Comparison of ENCODE assay signal across 11 cellular contexts in the genomic region with DNA sequence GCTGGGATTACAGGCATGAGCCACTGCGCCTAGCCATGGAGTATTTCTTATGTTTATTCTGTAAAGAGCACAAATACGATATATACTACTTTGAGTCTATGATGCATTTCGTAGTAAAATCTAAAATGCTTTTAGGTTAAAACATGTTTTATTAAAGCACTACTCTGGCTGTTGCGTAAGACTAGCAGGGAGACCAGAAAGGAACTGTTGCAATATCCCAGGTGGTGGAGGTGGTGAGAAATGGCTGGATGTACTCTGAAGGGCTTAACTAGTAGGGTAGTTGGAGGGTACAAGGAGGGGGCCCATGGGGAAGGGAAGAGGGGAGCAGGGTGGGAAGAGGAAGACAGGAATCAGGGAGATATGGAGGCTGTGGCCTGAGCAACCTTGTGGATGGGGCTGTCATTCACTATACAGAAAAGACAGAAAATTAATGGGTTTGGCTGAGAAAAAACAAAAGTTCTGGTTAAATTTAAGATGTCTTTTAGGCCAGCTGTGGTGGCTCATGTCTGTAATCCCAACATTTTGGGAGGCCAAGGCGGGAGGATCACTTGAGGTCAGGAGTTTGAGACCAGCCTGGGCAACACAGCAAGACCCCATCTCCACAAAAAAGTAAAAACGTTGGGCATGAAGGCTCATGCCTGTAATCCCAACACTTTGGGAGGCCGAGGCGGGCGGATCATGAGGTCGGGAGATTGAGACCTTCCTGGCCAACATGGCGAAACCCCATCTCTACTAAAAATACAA. TPM values are rescaled to one million over a fixed set of nuclear protein-coding genes. Genes with fewer than 3 reads are reported as not detected.
DNase-seq lines count a peak whose midpoint lies in the region; ATAC-seq and TF ChIP-seq lines count a peak whose summit lies in the region.
"Had no signal": no experiment of that assay in that cellular context is flagged by ENCODE, and none has a peak within 500 bp of the region (broad histone marks: within the 10 kb centered on the region; RNA-seq: fewer than 3 reads in every experiment).

No MANE protein-coding gene starts in this region.

- H3K4me3 ChIP-seq in Caco-2 (ENCODE audit: low read depth, low read length) (no peak overlapping the region), right lobe of liver (no peak overlapping the region)

- DNase-seq in Caco-2 = no peak
- peak; percentile 10 for DNase-seq in KG1 (lab: John Stamatoyannopoulos, UW)
- DNase-seq in activated CD8-positive, alpha-beta T cell treated with anti-CD3 and anti-CD28 coated beads for 36 hours = no peak
- DNase-seq in right lobe of liver = no peak
- no peak for DNase-seq in COLO668 (lab: John Stamatoyannopoulos, UW; ENCODE audit: unreplicated experiment)
- DNase-seq in T-helper 9 cell = no peak
- no peak for DNase-seq in NCI-H510A treated with DMSO at 0.1 percent for 48 hours (lab: John Stamatoyannopoulos, UW)
- DNase-seq in AG08396 (ENCODE audit: low spot score) = no peak
- DNase-seq: DMS79, nucleus accumbens had no signal

- 52% methylated on average over 7 of the region's 11 CpGs for WGBS in right lobe of liver (ENCODE audit: insufficient coverage, low coverage, low lambda C conversion rate, missing lambda C conversion rate)

- POLR2A ChIA-PET in Caco-2 (lab: Charles Lee) = no interaction called here
- POLR2A ChIA-PET in activated CD8-positive, alpha-beta T cell treated with anti-CD3 and anti-CD28 coated beads for 36 hours (lab: Charles Lee) = interaction anchor here (1.2 to 2.4 kb wide), 3 partner anchors 23 to 122 kb away, joined by 5 to 7 read pairs (median 7); no protein-coding TSS in a partner anchor

- 0 out of 2 replicates have a peak, but pooled peaks cover 6% of the 10 kb centered on the region for H3K4me1 ChIP-seq in Caco-2
- peaks cover 0 to 27% (median 4%) of the 10 kb centered on the region in 4 donors for H3K4me1 ChIP-seq in right lobe of liver

- no peak for TF ChIP-seq POLR2A in right lobe of liver (IDR thresholded peaks at IDR 0.05)

- intact Hi-C loops in Caco-2 (cut with micrococcal nuclease; ENCODE audit: unreplicated experiment) (no loop called here), right lobe of liver (cut with DNase I) (no loop called here)
- intact Hi-C loops in activated CD8-positive, alpha-beta T cell treated with anti-CD3 and anti-CD28 coated beads for 36 hours (cut with micrococcal nuclease) = no loop called here

- no peak overlapping the region for H3K4me3 Mint-ChIP-seq in Caco-2 (ENCODE audit: unreplicated experiment)
- no peak overlapping the region for H3K4me3 Mint-ChIP-seq in activated CD8-positive, alpha-beta T cell treated with anti-CD3 and anti-CD28 coated beads for 36 hours

- H3K36me3 Mint-ChIP-seq in Caco-2 (ENCODE audit: insufficient read depth, unreplicated experiment) = peaks cover 33% of the 10 kb centered on the region
- peaks cover 13% of the 10 kb centered on the region for H3K36me3 Mint-ChIP-seq in activated CD8-positive, alpha-beta T cell treated with anti-CD3 and anti-CD28 coated beads for 36 hours (ENCODE audit: low read depth)

- no peaks in the 10 kb centered on the region for H3K27me3 ChIP-seq in Caco-2 (replicated peaks; ENCODE audit: control insufficient read depth, insufficient read depth, low read length)
- no peaks in the 10 kb centered on the region for H3K27me3 ChIP-seq in right lobe of liver

- TF ChIP-seq CTCF in Caco-2 (IDR thresholded peaks at IDR 0.05; ENCODE audit: insufficient read depth in 1 of 2, low read depth in 1 of 2, low read length in 1 of 2, severe bottlenecking in 1 of 2, unreplicated experiment in 1 of 2) (no peak), right lobe of liver (IDR thresholded peaks at IDR 0.05) (no peak)
- TF ChIP-seq CTCF in activated CD8-positive, alpha-beta T cell treated with anti-CD3 and anti-CD28 coated beads for 36 hours (IDR thresholded peaks at IDR 0.05) = no peak

- CTCF ChIA-PET in Caco-2 (lab: Charles Lee) = no interaction called here
- CTCF ChIA-PET in activated CD8-positive, alpha-beta T cell treated with anti-CD3 and anti-CD28 coated beads for 36 hours (lab: Charles Lee) = interaction anchor here (1.0 to 1.5 kb wide), 2 partner anchors 8 to 9 kb away, joined by 3 to 5 read pairs; no protein-coding TSS in a partner anchor

- no peaks in the 10 kb centered on the region for H3K9me3 Mint-ChIP-seq in Caco-2 (ENCODE audit: unreplicated experiment)
- no peaks in the 10 kb centered on the region for H3K9me3 Mint-ChIP-seq in activated CD8-positive, alpha-beta T cell treated with anti-CD3 and anti-CD28 coated beads for 36 hours
- H3K9me3 Mint-ChIP-seq: activated naive CD4-positive, alpha-beta T cell treated with anti-CD3 and anti-CD28 coated beads, Interleukin-2, amount 50 U/mL, for 72 hours had no signal

- no peaks in the 10 kb centered on the region for H3K9me3 ChIP-seq in Caco-2
- H3K9me3 ChIP-seq in right lobe of liver = no peaks in the 10 kb centered on the region

- peaks cover 26% of the 10 kb centered on the region for H3K4me1 Mint-ChIP-seq in Caco-2 (ENCODE audit: low read depth, unreplicated experiment)
- peaks cover 44% of the 10 kb centered on the region for H3K4me1 Mint-ChIP-seq in activated CD8-positive, alpha-beta T cell treated with anti-CD3 and anti-CD28 coated beads for 36 hours (ENCODE audit: low read depth)

- H3K36me3 ChIP-seq in Caco-2 (ENCODE audit: control insufficient read depth, insufficient read depth, low read length) (peaks cover 3% of the 10 kb centered on the region), right lobe of liver (no peaks in the 10 kb centered on the region)

- H3K27me3 Mint-ChIP-seq in Caco-2 (ENCODE audit: insufficient read depth, unreplicated experiment) = no peaks in the 10 kb centered on the region
- H3K27me3 Mint-ChIP-seq in activated CD8-positive, alpha-beta T cell treated with anti-CD3 and anti-CD28 coated beads for 36 hours = no peaks in the 10 kb centered on the region

- H3K27ac ChIP-seq in right lobe of liver = no peak overlapping the region

- no TSS peak for BruUV-seq in Caco-2 (replicated peaks; lab: Mats Ljungman, UMichigan)

- no peak for ATAC-seq in activated CD8-positive, alpha-beta T cell treated with anti-CD3 and anti-CD28 coated beads for 36 hours
- peak; percentile 59 to 81 (median 73) for ATAC-seq in right lobe of liver

- H3K27ac Mint-ChIP-seq in Caco-2 (ENCODE audit: unreplicated experiment) = peak overlapping the region; percentile 19
- peak overlapping the region; percentile 20 for H3K27ac Mint-ChIP-seq in activated CD8-positive, alpha-beta T cell treated with anti-CD3 and anti-CD28 coated beads for 36 hours

RNA-seq across cellular contexts. Expression of a gene that starts 35.8 kb away (rescaled TPM):
- total RNA-seq in Caco-2 (2022) (30.3 and 31.1 TPM in 2 replicates), right lobe of liver (10 to 100 TPM; 10.4 to 16.7 (median 14.5) TPM)
- 10 to 100 TPM; 13.2 to 19.0 TPM for total RNA-seq in activated CD8-positive, alpha-beta T cell treated with anti-CD3 and anti-CD28 coated beads for 36 hours

RNA-seq across cellular contexts. Expression of a gene that starts 51.3 kb away (rescaled TPM):
- total RNA-seq in Caco-2 (2022) (25.5 and 27.9 TPM in 2 replicates), right lobe of liver (10 to 100 TPM; 10.9 to 16.7 (median 13.4) TPM)
- total RNA-seq in activated CD8-positive, alpha-beta T cell treated with anti-CD3 and anti-CD28 coated beads for 36 hours = 10 to 100 TPM; 11.0 to 11.1 TPM

RNA-seq across cellular contexts. Expression of a gene that starts 56.4 kb away (rescaled TPM):
- 62.0 and 72.5 TPM in 2 replicates for total RNA-seq in Caco-2 (2022)
- 10 to 100 TPM; 45.5 to 47.2 TPM for total RNA-seq in activated CD8-positive, alpha-beta T cell treated with anti-CD3 and anti-CD28 coated beads for 36 hours
- 10 to 100 TPM; 14.0 to 30.0 (median 18.1) TPM for total RNA-seq in right lobe of liver
